In the genomic region with DNA sequence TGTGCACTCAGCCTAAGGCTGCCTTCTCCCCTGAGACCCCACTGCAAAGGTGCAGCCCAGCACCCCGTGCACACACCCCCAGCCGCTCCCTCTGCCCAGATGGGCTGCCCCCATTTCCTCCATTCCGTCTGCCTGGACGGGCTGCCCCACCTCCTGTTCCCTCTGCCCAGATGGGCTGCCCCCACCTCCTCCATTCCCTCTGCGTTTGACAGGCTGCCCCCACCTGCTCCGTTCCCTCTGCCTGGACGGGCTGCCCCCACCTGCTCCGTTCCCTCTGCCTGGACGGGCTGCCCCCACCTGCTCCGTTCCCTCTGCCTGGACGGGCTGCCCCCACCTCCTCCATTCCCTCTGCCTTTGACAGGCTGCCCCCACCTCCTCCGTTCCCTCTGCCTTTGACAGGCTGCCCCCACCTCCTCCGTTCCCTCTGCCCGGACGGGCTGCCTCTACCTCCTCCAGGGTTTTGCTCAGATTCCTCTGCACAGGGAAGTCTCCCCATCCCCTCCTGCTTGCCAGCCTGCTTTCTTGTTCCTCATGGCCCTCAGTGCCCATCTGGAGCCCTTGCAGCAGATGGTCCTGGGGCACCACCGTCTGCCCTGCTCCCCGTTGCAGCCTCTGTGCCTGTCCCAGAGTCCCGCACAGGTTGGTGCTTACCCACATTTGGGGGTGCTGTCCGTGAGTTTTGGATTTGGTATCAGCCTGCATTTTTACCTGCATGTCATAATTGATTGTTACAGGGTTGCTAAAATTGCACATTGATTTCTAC, we compare ENCODE assay signal across 1 cellular context.
TF ChIP-seq lines count a peak whose summit lies in the region.

No MANE protein-coding gene starts in this region.

TF ChIP-seq in H1, 55 proteins besides CTCF, POLR2A, EP300 and RAD21:
- TF ChIP-seq, protein P1, sequence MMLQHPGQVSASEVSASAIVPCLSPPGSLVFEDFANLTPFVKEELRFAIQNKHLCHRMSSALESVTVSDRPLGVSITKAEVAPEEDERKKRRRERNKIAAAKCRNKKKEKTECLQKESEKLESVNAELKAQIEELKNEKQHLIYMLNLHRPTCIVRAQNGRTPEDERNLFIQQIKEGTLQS (IDR thresholded peaks at IDR 0.05; ENCODE audit: insufficient read depth, low read depth, low read length), result no peak
- TF ChIP-seq ASH2L (IDR thresholded peaks at IDR 0.05; ENCODE audit: low read length) (no peak), KDM1A (IDR thresholded peaks at IDR 0.05; ENCODE audit: borderline replicate concordance, low read length) (no peak), E2F6 (IDR thresholded peaks at IDR 0.05) (no peak), FOSL1 (IDR thresholded peaks at IDR 0.05; ENCODE audit: insufficient read depth, low read depth, low read length) (no peak), GABPA (IDR thresholded peaks at IDR 0.05; ENCODE audit: borderline replicate concordance, insufficient read depth, low read length) (no peak), RBBP5 (IDR thresholded peaks at IDR 0.05; ENCODE audit: borderline replicate concordance, low read depth, low read length) (no peak), RFX5 (IDR thresholded peaks at IDR 0.05; ENCODE audit: borderline replicate concordance, low read depth, low read length) (no peak), MAFK (IDR thresholded peaks at IDR 0.05; ENCODE audit: low read depth, low read length) (no peak), CBX8 (IDR thresholded peaks at IDR 0.05; ENCODE audit: borderline replicate concordance, low read depth, low read length) (no peak)
TF ChIP-seq in H1: peak in this region for 0.
